In the genomic region with DNA sequence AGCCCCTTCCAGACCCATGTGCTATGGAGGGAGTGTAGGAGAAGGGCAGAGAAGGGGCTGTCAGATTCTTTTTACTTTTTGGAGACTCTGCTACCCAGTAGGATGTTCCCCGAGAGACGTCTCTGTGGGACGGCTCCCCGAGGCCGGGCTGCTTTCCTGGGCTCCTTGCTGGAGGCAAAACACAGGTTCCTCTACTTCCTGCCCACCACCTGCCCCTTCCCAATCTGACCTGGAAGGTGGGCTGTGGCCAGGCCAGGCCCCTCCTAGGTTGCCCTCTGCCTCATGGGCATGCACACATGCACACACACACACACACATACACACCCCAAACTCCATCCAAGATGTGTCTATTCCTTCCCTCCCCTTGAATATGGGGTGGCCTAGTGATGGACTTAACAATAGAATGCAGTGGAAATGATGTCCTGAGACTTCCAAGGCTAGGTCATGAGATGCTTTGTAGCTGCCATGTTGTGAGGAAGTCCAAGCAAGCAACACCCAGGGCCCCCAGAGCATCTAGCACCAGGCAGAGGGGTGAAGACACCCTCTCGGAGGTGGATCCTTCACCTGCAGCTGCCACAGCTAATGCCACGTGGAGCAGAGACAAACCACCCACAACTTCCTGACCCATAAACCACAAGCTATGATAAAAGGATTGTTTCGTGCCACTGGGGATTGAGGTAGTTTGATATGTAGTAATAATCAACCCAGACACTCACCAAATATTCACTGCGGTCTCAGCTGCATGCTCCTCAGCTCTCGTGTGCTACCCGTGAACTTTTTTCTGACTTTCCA, we compare ENCODE assay signal across 9 cellular contexts. TPM values are rescaled to one million over a fixed set of nuclear protein-coding genes. Genes with fewer than 3 reads are reported as not detected.
DNase-seq lines count a peak whose midpoint lies in the region; TF ChIP-seq lines count a peak whose summit lies in the region.
"Had no signal": no experiment of that assay in that cellular context is flagged by ENCODE, and none has a peak within 500 bp of the region (broad histone marks: within the 10 kb centered on the region; RNA-seq: fewer than 3 reads in every experiment).

No MANE protein-coding gene starts in this region.

- peak overlapping the region; percentile 69; the same call in 1 of the 2 replicates for H3K9ac ChIP-seq in KMS-11

- peak overlapping the region; percentile 48 for H3K4me3 Mint-ChIP-seq in activated T-helper 1 cell treated with anti-CD3 and anti-CD28 coated beads, Interleukin-12 subunit alpha, Interleukin-12 subunit beta, Interleukin-2, Interleukin-4 antibody, amounts not matched to agents 30 ng/mL and 10 ng/mL and 1 ng/mL, durations not matched to agents 14 hours and 24 hours and 36 hours
- no peak overlapping the region for H3K4me3 Mint-ChIP-seq in CD14-positive monocyte

- H3K27ac Mint-ChIP-seq in activated T-helper 1 cell treated with anti-CD3 and anti-CD28 coated beads, Interleukin-12 subunit alpha, Interleukin-12 subunit beta, Interleukin-2, Interleukin-4 antibody, amounts not matched to agents 30 ng/mL and 10 ng/mL and 1 ng/mL, durations not matched to agents 14 hours and 24 hours and 36 hours = peak overlapping the region; percentile 99
- H3K27ac Mint-ChIP-seq in CD14-positive monocyte = peak overlapping the region in 2 of 7 donors; percentile 25 to 27

- intact Hi-C loops in activated T-helper 1 cell treated with anti-CD3 and anti-CD28 coated beads, Interleukin-12 subunit alpha, Interleukin-12 subunit beta, Interleukin-2, Interleukin-4 antibody, amounts not matched to agents 30 ng/mL and 10 ng/mL and 1 ng/mL, durations not matched to agents 14 hours and 24 hours and 36 hours (cut with micrococcal nuclease) = loop anchor here (1.0 kb wide), 4 partner anchors 8 to 43 kb away; no protein-coding TSS in a partner anchor
- intact Hi-C loops in CD14-positive monocyte (cut with micrococcal nuclease) = loop anchor here in 1 of 2 donors (2.0 kb wide), 1 partner anchor 39 kb away; no protein-coding TSS in a partner anchor

- peak overlapping the region; percentile 90 for H3K4me2 ChIP-seq in KMS-11

- H4K20me1 ChIP-seq in KMS-11 (ENCODE audit: insufficient read depth) = no peaks in the 10 kb centered on the region

- peaks cover 2% of the 10 kb centered on the region for H3K27me3 Mint-ChIP-seq in activated T-helper 1 cell treated with anti-CD3 and anti-CD28 coated beads, Interleukin-12 subunit alpha, Interleukin-12 subunit beta, Interleukin-2, Interleukin-4 antibody, amounts not matched to agents 30 ng/mL and 10 ng/mL and 1 ng/mL, durations not matched to agents 14 hours and 24 hours and 36 hours (ENCODE audit: insufficient read depth)
- H3K27me3 Mint-ChIP-seq in CD14-positive monocyte (ENCODE audit: low read depth in 3 of 3) = peaks cover 5 to 7% (median 6%) of the 10 kb centered on the region in 3 donors

- peaks cover 7% of the 10 kb centered on the region for H3K9me3 Mint-ChIP-seq in activated T-helper 1 cell treated with anti-CD3 and anti-CD28 coated beads, Interleukin-12 subunit alpha, Interleukin-12 subunit beta, Interleukin-2, Interleukin-4 antibody, amounts not matched to agents 30 ng/mL and 10 ng/mL and 1 ng/mL, durations not matched to agents 14 hours and 24 hours and 36 hours
- H3K9me3 Mint-ChIP-seq in CD14-positive monocyte = peaks cover 0 to 8% (median 6%) of the 10 kb centered on the region in 7 donors

- H3K36me3 ChIP-seq in KMS-11 (ENCODE audit: insufficient read depth) = no peaks in the 10 kb centered on the region

- H2AFZ ChIP-seq in KMS-11 (ENCODE audit: low read depth) = peak overlapping the region; percentile 4; the same call in 1 of the 2 replicates

- no peaks in the 10 kb centered on the region for H3K79me2 ChIP-seq in KMS-11 (ENCODE audit: insufficient read depth, low read depth)

- H3K27ac ChIP-seq in KMS-11 = peak overlapping the region; percentile 100

- peak; percentile 21 for DNase-seq in NK-92 treated with Interleukin-12 subunit alpha and Interleukin-12 subunit beta, amount 100 ng/mL, for 24 hours (lab: John Stamatoyannopoulos, UW)
- no peak for DNase-seq in NK-92 (lab: John Stamatoyannopoulos, UW; ENCODE audit: unreplicated experiment)
- DNase-seq in activated T-helper 1 cell treated with anti-CD3 and anti-CD28 coated beads, Interleukin-12 subunit alpha, Interleukin-12 subunit beta, Interleukin-2, Interleukin-4 antibody, amounts not matched to agents 30 ng/mL and 10 ng/mL and 1 ng/mL, durations not matched to agents 14 hours and 24 hours and 36 hours (ENCODE audit: low spot score) = peak; percentile 77
- peak; percentile 60 to 63 for DNase-seq in stimulated activated CD4-positive, alpha-beta T cell treated with anti-CD3 and anti-CD28 coated beads, Interleukin-12 subunit alpha, Interleukin-12 subunit beta, amount 100 ng/mL, for 24 hours (ENCODE audit: low read depth in 2 of 2)
- DNase-seq in CD14-positive monocyte (ENCODE audit: low spot score) = no peak
- DNase-seq in NCI-H526 (lab: John Stamatoyannopoulos, UW) = no peak
- DNase-seq in HCEC 1CT = no peak

- no peak for TF ChIP-seq CTCF in KMS-11 (conservative IDR thresholded peaks at IDR 0.05; ENCODE audit: low read depth, low read length)
- no peak for TF ChIP-seq CTCF in CD14-positive monocyte (IDR thresholded peaks at IDR 0.05)

- peaks cover 86% of the 10 kb centered on the region for H3K4me1 Mint-ChIP-seq in activated T-helper 1 cell treated with anti-CD3 and anti-CD28 coated beads, Interleukin-12 subunit alpha, Interleukin-12 subunit beta, Interleukin-2, Interleukin-4 antibody, amounts not matched to agents 30 ng/mL and 10 ng/mL and 1 ng/mL, durations not matched to agents 14 hours and 24 hours and 36 hours (ENCODE audit: low read depth)
- peaks cover 29% of the 10 kb centered on the region for H3K4me1 Mint-ChIP-seq in CD14-positive monocyte

- H3K36me3 Mint-ChIP-seq in activated T-helper 1 cell treated with anti-CD3 and anti-CD28 coated beads, Interleukin-12 subunit alpha, Interleukin-12 subunit beta, Interleukin-2, Interleukin-4 antibody, amounts not matched to agents 30 ng/mL and 10 ng/mL and 1 ng/mL, durations not matched to agents 14 hours and 24 hours and 36 hours (ENCODE audit: low read depth) = peaks cover 21% of the 10 kb centered on the region
- peaks cover 0 to 4% of the 10 kb centered on the region in 2 donors for H3K36me3 Mint-ChIP-seq in CD14-positive monocyte

- H3K4me1 ChIP-seq in KMS-11 (ENCODE audit: low read depth, poor library complexity, severe bottlenecking) = peaks cover 97% of the 10 kb centered on the region

- H3K4me3 ChIP-seq in KMS-11 (IDR thresholded peaks at IDR 0.05; ENCODE audit: insufficient read depth, low read depth, low read length) = no peak overlapping the region

- no peaks in the 10 kb centered on the region for H3K27me3 ChIP-seq in KMS-11 (ENCODE audit: insufficient read depth, low read depth)

RNA-seq across cellular contexts. Expression of a gene that starts 1.6 kb away (rescaled TPM):
- 21.1 and 23.4 TPM in 2 replicates for total RNA-seq in activated T-helper 1 cell treated with anti-CD3 and anti-CD28 coated beads, Interleukin-12 subunit alpha, Interleukin-12 subunit beta, Interleukin-2, Interleukin-4 antibody, amounts not matched to agents 30 ng/mL and 10 ng/mL and 1 ng/mL, durations not matched to agents 14 hours and 24 hours and 36 hours
- polyA plus RNA-seq in CD14-positive monocyte = 1 to 10 TPM in 1 of 2 donors, under 1 TPM in 1; 0.25 to 1.4 TPM

RNA-seq across cellular contexts. Expression of a gene that starts 19.1 kb away (rescaled TPM):
- 0.13 TPM in 1 of 2 replicates, not detected in the other for total RNA-seq in activated T-helper 1 cell treated with anti-CD3 and anti-CD28 coated beads, Interleukin-12 subunit alpha, Interleukin-12 subunit beta, Interleukin-2, Interleukin-4 antibody, amounts not matched to agents 30 ng/mL and 10 ng/mL and 1 ng/mL, durations not matched to agents 14 hours and 24 hours and 36 hours
- not detected for polyA plus RNA-seq in CD14-positive monocyte
- polyA plus RNA-seq: neural cell had no signal

RNA-seq across cellular contexts. Expression of a gene that starts 48.2 kb away (rescaled TPM):
- total RNA-seq in activated T-helper 1 cell treated with anti-CD3 and anti-CD28 coated beads, Interleukin-12 subunit alpha, Interleukin-12 subunit beta, Interleukin-2, Interleukin-4 antibody, amounts not matched to agents 30 ng/mL and 10 ng/mL and 1 ng/mL, durations not matched to agents 14 hours and 24 hours and 36 hours = 1.5 TPM in 2 replicates
- polyA plus RNA-seq in CD14-positive monocyte = under 1 TPM; 0.28 to 0.95 TPM

RNA-seq across cellular contexts. Expression of a gene that starts 50.8 kb away (rescaled TPM):
- not detected in 2 replicates for total RNA-seq in activated T-helper 1 cell treated with anti-CD3 and anti-CD28 coated beads, Interleukin-12 subunit alpha, Interleukin-12 subunit beta, Interleukin-2, Interleukin-4 antibody, amounts not matched to agents 30 ng/mL and 10 ng/mL and 1 ng/mL, durations not matched to agents 14 hours and 24 hours and 36 hours
- polyA plus RNA-seq in CD14-positive monocyte = not detected

Comparison
In these comparisons a context has a peak if more than half of its experiments do, and no peak if none do; other contexts are left out.
1. DNase-seq: peak in NK-92 treated with Interleukin-12 subunit alpha and Interleukin-12 subunit beta, amount 100 ng/mL, for 24 hours (single experiment), activated T-helper 1 cell treated with anti-CD3 and anti-CD28 coated beads, Interleukin-12 subunit alpha, Interleukin-12 subunit beta, Interleukin-2, Interleukin-4 antibody, amounts not matched to agents 30 ng/mL and 10 ng/mL and 1 ng/mL, durations not matched to agents 14 hours and 24 hours and 36 hours (single experiment) and stimulated activated CD4-positive, alpha-beta T cell treated with anti-CD3 and anti-CD28 coated beads, Interleukin-12 subunit alpha, Interleukin-12 subunit beta, amount 100 ng/mL, for 24 hours (2 of 2); none in NK-92 (single experiment), CD14-positive monocyte (single experiment), NCI-H526 (0 of 2) and HCEC 1CT (single experiment).